ENCODE assay signal across 11 cellular contexts in genomic region chr4:106690487-106690886, GRCh38.
DNase-seq lines count a peak whose midpoint lies in the region; ATAC-seq and TF ChIP-seq lines count a peak whose summit lies in the region.
"Had no signal": no experiment of that assay in that cellular context is flagged by ENCODE, and none has a peak within 500 bp of the region (broad histone marks: within the 10 kb centered on the region; RNA-seq: fewer than 3 reads in every experiment).

No MANE protein-coding gene starts in this region.

- no peak for TF ChIP-seq CTCF in foreskin fibroblast (IDR thresholded peaks at IDR 0.05; ENCODE audit: low read depth, low read length)

- POLR2A ChIA-PET in activated CD4-positive, alpha-beta T cell treated with anti-CD3 and anti-CD28 coated beads, Interleukin-2, amount 10 ng/mL, durations not matched to agents 7 days and 5 days (lab: Charles Lee): no interaction called here

- no peaks in the 10 kb centered on the region for H3K36me3 Mint-ChIP-seq in activated naive CD4-positive, alpha-beta T cell treated with anti-CD3 and anti-CD28 coated beads, Interleukin-2, amount 10 ng/mL, durations not matched to agents 7 days and 5 days
- no peaks in the 10 kb centered on the region for H3K36me3 Mint-ChIP-seq in activated CD4-positive, alpha-beta T cell treated with anti-CD3 and anti-CD28 coated beads, Interleukin-2, amount 10 ng/mL, durations not matched to agents 7 days and 5 days (ENCODE audit: low read depth)

- DNase-seq in AG20443 (ENCODE audit: low spot score) (peak; percentile 39), SIG-M5 treated with dmso at 0.1 percent for 504 hours (lab: John Stamatoyannopoulos, UW; ENCODE audit: unreplicated experiment) (peak; percentile 21), foreskin fibroblast (peak; percentile 50 to 60), cortex of kidney (lab: John Stamatoyannopoulos, UW) (no peak), activated gamma-delta T cell treated with Interleukin-2 at 50 U/mL for 16 hours (no peak)
- no peak for DNase-seq in activated naive CD4-positive, alpha-beta T cell treated with anti-CD3 and anti-CD28 coated beads, Interleukin-2, amount 10 ng/mL, durations not matched to agents 7 days and 5 days
- DNase-seq in activated CD4-positive, alpha-beta T cell treated with anti-CD3 and anti-CD28 coated beads, Interleukin-2, amount 10 ng/mL, durations not matched to agents 7 days and 5 days: no peak
- DNase-seq: activated T-cell treated with anti-CD3 and anti-CD28 coated beads, Interleukin-2, amount 50 U/mL, for 24 hours; central memory CD4-positive, alpha-beta T cell; stimulated activated CD4-positive, alpha-beta T cell treated with anti-CD3 and anti-CD28 coated beads, Interleukin-2, amount 100 ng/mL, for 48 hours had no signal

- CTCF ChIA-PET in activated naive CD4-positive, alpha-beta T cell treated with anti-CD3 and anti-CD28 coated beads, Interleukin-2, amount 10 ng/mL, durations not matched to agents 7 days and 5 days (lab: Charles Lee): no interaction called here
- CTCF ChIA-PET in activated CD4-positive, alpha-beta T cell treated with anti-CD3 and anti-CD28 coated beads, Interleukin-2, amount 10 ng/mL, durations not matched to agents 7 days and 5 days (lab: Charles Lee): no interaction called here

- no peak overlapping the region for H3K27ac Mint-ChIP-seq in activated naive CD4-positive, alpha-beta T cell treated with anti-CD3 and anti-CD28 coated beads, Interleukin-2, amount 10 ng/mL, durations not matched to agents 7 days and 5 days
- no peak overlapping the region for H3K27ac Mint-ChIP-seq in activated CD4-positive, alpha-beta T cell treated with anti-CD3 and anti-CD28 coated beads, Interleukin-2, amount 10 ng/mL, durations not matched to agents 7 days and 5 days
- H3K27ac Mint-ChIP-seq: activated T-cell treated with anti-CD3 and anti-CD28 coated beads, Interleukin-2, amount 50 U/mL, for 24 hours had no signal

- ATAC-seq in HG03354 (IDR thresholded peaks at IDR 0.05; ENCODE audit: poor library complexity, severe bottlenecking, unreplicated experiment): peak; percentile 64

- H3K27me3 Mint-ChIP-seq in activated naive CD4-positive, alpha-beta T cell treated with anti-CD3 and anti-CD28 coated beads, Interleukin-2, amount 10 ng/mL, durations not matched to agents 7 days and 5 days: no peaks in the 10 kb centered on the region
- no peaks in the 10 kb centered on the region for H3K27me3 Mint-ChIP-seq in activated CD4-positive, alpha-beta T cell treated with anti-CD3 and anti-CD28 coated beads, Interleukin-2, amount 10 ng/mL, durations not matched to agents 7 days and 5 days
- H3K27me3 Mint-ChIP-seq: activated T-cell treated with anti-CD3 and anti-CD28 coated beads, Interleukin-2, amount 50 U/mL, for 24 hours had no signal

- H3K4me3 Mint-ChIP-seq in activated naive CD4-positive, alpha-beta T cell treated with anti-CD3 and anti-CD28 coated beads, Interleukin-2, amount 10 ng/mL, durations not matched to agents 7 days and 5 days: no peak overlapping the region
- no peak overlapping the region for H3K4me3 Mint-ChIP-seq in activated CD4-positive, alpha-beta T cell treated with anti-CD3 and anti-CD28 coated beads, Interleukin-2, amount 10 ng/mL, durations not matched to agents 7 days and 5 days
- H3K4me3 Mint-ChIP-seq: activated T-cell treated with anti-CD3 and anti-CD28 coated beads, Interleukin-2, amount 50 U/mL, for 24 hours had no signal

- H3K4me3 ChIP-seq in foreskin fibroblast (ENCODE audit: low read depth in 1 of 2, low read length in 2 of 2): no peak overlapping the region

- no peaks in the 10 kb centered on the region for H3K9me3 Mint-ChIP-seq in activated naive CD4-positive, alpha-beta T cell treated with anti-CD3 and anti-CD28 coated beads, Interleukin-2, amount 10 ng/mL, durations not matched to agents 7 days and 5 days
- H3K9me3 Mint-ChIP-seq in activated CD4-positive, alpha-beta T cell treated with anti-CD3 and anti-CD28 coated beads, Interleukin-2, amount 10 ng/mL, durations not matched to agents 7 days and 5 days: peaks cover 5% of the 10 kb centered on the region

- no peaks in the 10 kb centered on the region for H3K4me1 Mint-ChIP-seq in activated naive CD4-positive, alpha-beta T cell treated with anti-CD3 and anti-CD28 coated beads, Interleukin-2, amount 10 ng/mL, durations not matched to agents 7 days and 5 days
- peaks cover 7% of the 10 kb centered on the region for H3K4me1 Mint-ChIP-seq in activated CD4-positive, alpha-beta T cell treated with anti-CD3 and anti-CD28 coated beads, Interleukin-2, amount 10 ng/mL, durations not matched to agents 7 days and 5 days

Comparison
In these comparisons a context has a peak if more than half of its experiments do, and no peak if none do; other contexts are left out.
1. DNase-seq: peak in AG20443 (single experiment), SIG-M5 treated with dmso at 0.1 percent for 504 hours (single experiment) and foreskin fibroblast (2 of 2); none in activated naive CD4-positive, alpha-beta T cell treated with anti-CD3 and anti-CD28 coated beads, Interleukin-2, amount 10 ng/mL, durations not matched to agents 7 days and 5 days (single experiment), activated CD4-positive, alpha-beta T cell treated with anti-CD3 and anti-CD28 coated beads, Interleukin-2, amount 10 ng/mL, durations not matched to agents 7 days and 5 days (single experiment), cortex of kidney (single experiment) and activated gamma-delta T cell treated with Interleukin-2 at 50 U/mL for 16 hours (single experiment).